8 cellular contexts compared by ENCODE assay signal in the genomic region with DNA sequence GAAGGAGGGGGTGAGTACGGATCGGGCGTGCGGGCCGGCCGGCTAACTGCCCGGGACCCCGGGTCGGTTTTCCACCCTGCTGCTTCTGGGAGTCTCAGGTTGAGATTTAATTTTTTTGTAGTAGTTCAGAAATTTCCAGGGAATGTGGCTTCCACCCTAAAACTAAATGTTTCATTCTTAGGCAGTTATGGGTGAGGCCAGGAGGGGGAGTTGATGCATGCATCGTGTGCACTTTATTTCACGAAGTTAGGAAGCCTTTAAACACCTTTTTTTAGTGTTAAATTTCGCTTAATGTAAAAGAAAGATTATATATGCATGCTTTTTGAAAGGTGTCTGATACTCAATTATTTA. TPM values are rescaled to one million over a fixed set of nuclear protein-coding genes. Genes with fewer than 3 reads are reported as not detected.
DNase-seq lines count a peak whose midpoint lies in the region; ATAC-seq and TF ChIP-seq lines count a peak whose summit lies in the region.

No MANE protein-coding gene starts in this region.

- no peaks in the 10 kb centered on the region for H3K27me3 Mint-ChIP-seq in MCF 10A (ENCODE audit: insufficient read depth, unreplicated experiment)

- H3K27ac Mint-ChIP-seq in MCF 10A (ENCODE audit: low read depth, unreplicated experiment), result peak overlapping the region; percentile 59

- peak overlapping the region; percentile 94 for H3K27ac ChIP-seq in HL-60 (replicated peaks)

- H3K9me3 Mint-ChIP-seq in MCF 10A (ENCODE audit: unreplicated experiment), result no peaks in the 10 kb centered on the region

- CTCF ChIA-PET in AG04449 (lab: Yijun Ruan, JAX), result interaction anchor here (0.7 to 10.9 kb wide), 11 partner anchors 10 to 200 kb away, joined by 3 to 76 read pairs (median 8); partner anchors contain the start of genes FPGS, ST6GALNAC4 and TOR2A
- CTCF ChIA-PET in MCF 10A (lab: Yijun Ruan, JAX), result interaction anchor here (0.6 to 2.2 kb wide), 11 partner anchors 11 to 171 kb away, joined by 3 to 19 read pairs (median 4); no protein-coding TSS in a partner anchor

- peaks cover 52% of the 10 kb centered on the region for H3K36me3 Mint-ChIP-seq in MCF 10A (ENCODE audit: insufficient read depth, unreplicated experiment)

- intact Hi-C loops in MCF 10A (cut with micrococcal nuclease) (loop anchor here (1.0 kb wide), 2 partner anchors 84 to 133 kb away; no protein-coding TSS in a partner anchor), mucosa of descending colon (cut with DNase I, micrococcal nuclease) (no loop called here)

- no TSS peak for BruUV-seq in MCF 10A (replicated peaks; lab: Mats Ljungman, UMichigan)

- POLR2A ChIA-PET in AG04449 (lab: Yijun Ruan, JAX) (interaction anchor here (0.6 kb wide), 1 partner anchor 46 kb away, joined by 3 read pairs; no protein-coding TSS in a partner anchor), MCF 10A (lab: Yijun Ruan, JAX) (interaction anchor here (0.7 to 3.0 kb wide), 11 partner anchors 11 to 312 kb away, joined by 3 to 36 read pairs (median 6); partner anchors contain the start of genes FPGS and TOR2A)

- H3K9me3 ChIP-seq in mucosa of descending colon, result no peaks in the 10 kb centered on the region

- peaks cover 27% of the 10 kb centered on the region for H3K36me3 ChIP-seq in mucosa of descending colon (ENCODE audit: low read depth)

- DNase-seq in AG04449 (ENCODE audit: low read depth, low spot score) (no peak), HL-60 (ENCODE audit: low read depth in 1 of 2, low spot score in 1 of 2) (no peak), MCF 10A (ENCODE audit: unreplicated experiment) (peak; percentile 22), mucosa of descending colon (peak in 1 of 3 donors; percentile 32), GF-D8 (lab: John Stamatoyannopoulos, UW) (no peak), SW 1271 (lab: John Stamatoyannopoulos, UW) (no peak)

- H3K4me1 Mint-ChIP-seq in MCF 10A (ENCODE audit: insufficient read depth, unreplicated experiment), result peaks cover 9% of the 10 kb centered on the region

- TF ChIP-seq CTCF in AG04449 (IDR thresholded peaks at IDR 0.05; ENCODE audit: insufficient read depth, low read length, missing control alignments) (peak; percentile 31), HL-60 (IDR thresholded peaks at IDR 0.05; ENCODE audit: insufficient read depth, low read length) (no peak), MCF 10A (IDR thresholded peaks at IDR 0.05; ENCODE audit: unreplicated experiment) (peak; percentile 45), mucosa of descending colon (IDR thresholded peaks at IDR 0.05) (peak; percentile 18)

- H3K4me3 Mint-ChIP-seq in MCF 10A (ENCODE audit: unreplicated experiment), result peak overlapping the region; percentile 90

- peaks cover 25% of the 10 kb centered on the region for H3K4me1 ChIP-seq in mucosa of descending colon (ENCODE audit: low read depth)

- ATAC-seq in mucosa of descending colon (no peak), GM19035 (IDR thresholded peaks at IDR 0.05; ENCODE audit: unreplicated experiment) (no peak), HG02571 (IDR thresholded peaks at IDR 0.05; ENCODE audit: unreplicated experiment) (no peak)

- no peaks in the 10 kb centered on the region for H3K27me3 ChIP-seq in HL-60 (ENCODE audit: insufficient read depth, poor library complexity, severe bottlenecking)

- H3K4me3 ChIP-seq in AG04449 (ENCODE audit: low read depth, low read length) (peak overlapping the region; percentile 88), HL-60 (replicated peaks; ENCODE audit: insufficient read depth, low read length) (peak overlapping the region; percentile 93), mucosa of descending colon (peak overlapping the region; percentile 93)

RNA-seq across cellular contexts. Expression of gene CDK9, which starts 0.9 kb away (rescaled TPM):
- 62.1 and 84.0 TPM in 2 replicates for total RNA-seq in MCF 10A (2022)
- total RNA-seq in mucosa of descending colon, result 100 to 1,000 TPM in 1 of 3 donors, 10 to 100 TPM in 2; 67.8 to 111 (median 75.9) TPM

RNA-seq across cellular contexts. Expression of gene SH2D3C, which starts 8.3 kb away (rescaled TPM):
- total RNA-seq in MCF 10A (2022), result not detected in 2 replicates
- 1 to 10 TPM; 3.2 to 7.4 (median 4.7) TPM for total RNA-seq in mucosa of descending colon

RNA-seq across cellular contexts. Expression of gene FPGS, which starts 15.9 kb away (rescaled TPM):
- total RNA-seq in MCF 10A (2022) (130 and 131 TPM in 2 replicates), mucosa of descending colon (10 to 100 TPM; 41.0 to 46.5 (median 41.3) TPM)

RNA-seq across cellular contexts. Expression of gene TOR2A, which starts 51.7 kb away (rescaled TPM):
- total RNA-seq in MCF 10A (2022) (8.4 and 11.3 TPM in 2 replicates), mucosa of descending colon (10 to 100 TPM; 19.7 to 30.2 (median 28.2) TPM)
